Comparison of ENCODE assay signal across 8 cellular contexts in genomic region chr12:56159482-56160105, GRCh38. TPM values are rescaled to one million over a fixed set of nuclear protein-coding genes. Genes with fewer than 3 reads are reported as not detected.
DNase-seq lines count a peak whose midpoint lies in the region; ATAC-seq and TF ChIP-seq lines count a peak whose summit lies in the region.

No MANE protein-coding gene starts in this region.

- DNase-seq in GM23338 (ENCODE audit: low spot score) (no peak), activated B cell treated with CpG ODN at 0.5 μM for 24 hours (no peak), glutamatergic neuron (no peak), HCEC 1CT (no peak), SKM-1 treated with dmso at 0.1 percent for 144 hours (lab: John Stamatoyannopoulos, UW; ENCODE audit: unreplicated experiment) (no peak)

- H3K4me1 ChIP-seq in GM23338 (ENCODE audit: insufficient read depth) = peaks cover 47% of the 10 kb centered on the region
- peaks cover 31 to 54% (median 44%) of the 10 kb centered on the region in 3 donors for H3K4me1 ChIP-seq in skeletal muscle tissue (ENCODE audit: control insufficient read depth in 3 of 3, insufficient read depth in 3 of 3, low read length in 3 of 3)

- peaks cover 52% of the 10 kb centered on the region for H3F3A ChIP-seq in GM23338 (replicated peaks; ENCODE audit: low read depth)

- H3K9ac ChIP-seq in skeletal muscle tissue (ENCODE audit: low read depth in 1 of 3, low read length in 3 of 3) = peak overlapping the region; percentile 100

- H4K20me1 ChIP-seq in GM23338 (replicated peaks; ENCODE audit: insufficient read depth) = peaks cover 17% of the 10 kb centered on the region

- TF ChIP-seq CTCF in GM23338 (conservative IDR thresholded peaks at IDR 0.05; ENCODE audit: low read depth in 2 of 2) = no peak
- no peak for TF ChIP-seq CTCF in activated B cell treated with CpG ODN at 0.5 μM for 24 hours (IDR thresholded peaks at IDR 0.05)
- no peak for TF ChIP-seq CTCF in glutamatergic neuron (IDR thresholded peaks at IDR 0.05; ENCODE audit: partially characterized antibody, unreplicated experiment)

- peaks cover 82% of the 10 kb centered on the region for H3K36me3 Mint-ChIP-seq in GM23338 (ENCODE audit: low read depth)
- H3K36me3 Mint-ChIP-seq in activated B cell treated with CpG ODN at 0.5 μM for 24 hours (ENCODE audit: low read depth) = peaks cover 74% of the 10 kb centered on the region
- H3K36me3 Mint-ChIP-seq in glutamatergic neuron (ENCODE audit: unreplicated experiment) = peaks cover 5% of the 10 kb centered on the region

- no peak overlapping the region for H2AFZ ChIP-seq in GM23338

- H3K9me2 ChIP-seq in GM23338 (ENCODE audit: insufficient read depth) = no peaks in the 10 kb centered on the region

- POLR2A ChIA-PET in activated B cell treated with CpG ODN at 0.5 μM for 24 hours (lab: Charles Lee) = interaction anchor here (0.5 to 4.3 kb wide), 13 partner anchors 12 to 174 kb away, joined by 3 to 67 read pairs (median 6); partner anchors contain the start of genes ESYT1, PA2G4, PAN2 and RNF41

- H3K27me3 ChIP-seq in GM23338 (ENCODE audit: insufficient read depth) = no peaks in the 10 kb centered on the region
- H3K27me3 ChIP-seq in skeletal muscle tissue (ENCODE audit: control insufficient read depth in 3 of 3, insufficient read depth in 3 of 3, low read length in 3 of 3) = no peaks in the 10 kb centered on the region

- H3K4me3 Mint-ChIP-seq in GM23338 = peak overlapping the region; percentile 92
- H3K4me3 Mint-ChIP-seq in activated B cell treated with CpG ODN at 0.5 μM for 24 hours = peak overlapping the region; percentile 94
- H3K4me3 Mint-ChIP-seq in glutamatergic neuron (ENCODE audit: unreplicated experiment) = peak overlapping the region; percentile 95

- peaks cover 39% of the 10 kb centered on the region for H3K36me3 ChIP-seq in GM23338 (ENCODE audit: insufficient read depth)
- peaks cover 52 to 53% (median 53%) of the 10 kb centered on the region in 3 donors for H3K36me3 ChIP-seq in skeletal muscle tissue (ENCODE audit: control insufficient read depth in 3 of 3, insufficient read depth in 3 of 3, low read length in 3 of 3)

- no peaks in the 10 kb centered on the region for H3K9me3 ChIP-seq in skeletal muscle tissue (ENCODE audit: control insufficient read depth in 3 of 3, low read length in 3 of 3)

- peaks cover 31% of the 10 kb centered on the region for H3K79me2 ChIP-seq in GM23338 (replicated peaks; ENCODE audit: insufficient read depth)

- intact Hi-C loops in activated B cell treated with CpG ODN at 0.5 μM for 24 hours (cut with micrococcal nuclease) = no loop called here

- H3K27ac ChIP-seq in GM23338 (ENCODE audit: low read depth) (peak overlapping the region; percentile 98), skeletal muscle tissue (ENCODE audit: low read depth, low read length) (peak overlapping the region; percentile 98)

- H3K4me1 Mint-ChIP-seq in GM23338 (peaks cover 62% of the 10 kb centered on the region), activated B cell treated with CpG ODN at 0.5 μM for 24 hours (peaks cover 47% of the 10 kb centered on the region), glutamatergic neuron (ENCODE audit: low read depth, unreplicated experiment) (peaks cover 20% of the 10 kb centered on the region)

- peak overlapping the region; percentile 91 for H3K4me2 ChIP-seq in GM23338

- no peaks in the 10 kb centered on the region; the same call in none of the 3 replicates for H3K9me3 Mint-ChIP-seq in GM23338
- H3K9me3 Mint-ChIP-seq in activated B cell treated with CpG ODN at 0.5 μM for 24 hours = no peaks in the 10 kb centered on the region
- H3K9me3 Mint-ChIP-seq in glutamatergic neuron (ENCODE audit: unreplicated experiment) = peaks cover 27% of the 10 kb centered on the region

- H3K4me3 ChIP-seq in GM23338 = peak overlapping the region; percentile 84
- H3K4me3 ChIP-seq in skeletal muscle tissue (ENCODE audit: low read length in 3 of 3) = peak overlapping the region; percentile 99 to 100 (median 99)

- H3K27ac Mint-ChIP-seq in GM23338 (peak overlapping the region; percentile 99), activated B cell treated with CpG ODN at 0.5 μM for 24 hours (peak overlapping the region; percentile 95), glutamatergic neuron (ENCODE audit: unreplicated experiment) (peak overlapping the region; percentile 98)

- CTCF ChIA-PET in activated B cell treated with CpG ODN at 0.5 μM for 24 hours (lab: Charles Lee) = interaction anchor here (1.1 to 2.0 kb wide), 4 partner anchors 28 to 41 kb away, joined by 4 to 13 read pairs (median 6); partner anchors contain the start of gene SMARCC2

- peaks cover 54% of the 10 kb centered on the region for H3K27me3 Mint-ChIP-seq in GM23338 (ENCODE audit: insufficient read depth, low read depth, poor library complexity)
- H3K27me3 Mint-ChIP-seq in activated B cell treated with CpG ODN at 0.5 μM for 24 hours = no peaks in the 10 kb centered on the region
- H3K27me3 Mint-ChIP-seq in glutamatergic neuron (ENCODE audit: unreplicated experiment) = peaks cover 42% of the 10 kb centered on the region

- ATAC-seq in GM23338 = no peak
- no peak for ATAC-seq in activated B cell treated with CpG ODN at 0.5 μM for 24 hours (ENCODE audit: low read depth)
- no peak for ATAC-seq in GM21423 (IDR thresholded peaks at IDR 0.05; ENCODE audit: unreplicated experiment)
- no peak for ATAC-seq in HG03135 (IDR thresholded peaks at IDR 0.05; ENCODE audit: unreplicated experiment)

TF ChIP-seq in GM23338, 12 proteins besides CTCF, POLR2A, EP300 and RAD21 (continues in another document):
- TF ChIP-seq CREB1 (CRISPR knock-in tag; IDR thresholded peaks at IDR 0.05; ENCODE audit: low read depth) = no peak
- TF ChIP-seq EZH2phosphoT487 (IDR thresholded peaks at IDR 0.05; ENCODE audit: unreplicated experiment) = no peak
- no peak for TF ChIP-seq JUNB (IDR thresholded peaks at IDR 0.05; ENCODE audit: unreplicated experiment)

RNA-seq across cellular contexts. Expression of gene MYL6, which starts 1.4 kb away (rescaled TPM):
- 1,092 and 1,271 TPM in 2 replicates for total RNA-seq in GM23338 (2014; rRNA removed; shearing (Covaris generic))
- 1,545 and 1,548 TPM in 2 replicates for polyA plus RNA-seq in GM23338 (2016; fragmentation: Nextera tagmentation; extraction: Ambion mirVana)
- total RNA-seq in activated B cell treated with CpG ODN at 0.5 μM for 24 hours (921 and 1,059 TPM in 2 replicates), glutamatergic neuron (ENCODE audit: unreplicated experiment) (2,223 TPM), skeletal muscle tissue (859 TPM)

RNA-seq across cellular contexts. Expression of gene MYL6B, which starts 7.2 kb away (rescaled TPM):
- total RNA-seq in GM23338 (2014; rRNA removed; shearing (Covaris generic)) = 96.9 and 103 TPM in 2 replicates
- polyA plus RNA-seq in GM23338 (2016; fragmentation: Nextera tagmentation; extraction: Ambion mirVana) = 164 and 170 TPM in 2 replicates
- total RNA-seq in activated B cell treated with CpG ODN at 0.5 μM for 24 hours (25.2 and 36.2 TPM in 2 replicates), glutamatergic neuron (ENCODE audit: unreplicated experiment) (232 TPM), skeletal muscle tissue (451 TPM)

RNA-seq across cellular contexts. Expression of gene SMARCC2, which starts 29.7 kb away (rescaled TPM):
- 40.4 and 44.5 TPM in 2 replicates for total RNA-seq in GM23338 (2014; rRNA removed; shearing (Covaris generic))
- 52.1 and 68.3 TPM in 2 replicates for polyA plus RNA-seq in GM23338 (2016; fragmentation: Nextera tagmentation; extraction: Ambion mirVana)
- 109 and 136 TPM in 2 replicates for total RNA-seq in activated B cell treated with CpG ODN at 0.5 μM for 24 hours
- total RNA-seq in glutamatergic neuron (ENCODE audit: unreplicated experiment) = 196 TPM
- 43.8 TPM for total RNA-seq in skeletal muscle tissue

RNA-seq across cellular contexts. Expression of gene ESYT1, which starts 31.5 kb away (rescaled TPM):
- 97.2 and 142 TPM in 2 replicates for total RNA-seq in GM23338 (2014; rRNA removed; shearing (Covaris generic))
- 23.3 and 26.2 TPM in 2 replicates for polyA plus RNA-seq in GM23338 (2016; fragmentation: Nextera tagmentation; extraction: Ambion mirVana)
- total RNA-seq in activated B cell treated with CpG ODN at 0.5 μM for 24 hours = 120 and 137 TPM in 2 replicates
- 144 TPM for total RNA-seq in glutamatergic neuron (ENCODE audit: unreplicated experiment)
- total RNA-seq in skeletal muscle tissue = 149 TPM

RNA-seq across cellular contexts. Expression of gene ZC3H10, which starts 41.5 kb away (rescaled TPM):
- total RNA-seq in GM23338 (2014; rRNA removed; shearing (Covaris generic)) = 4.2 and 5.4 TPM in 2 replicates
- 2.2 and 2.7 TPM in 2 replicates for polyA plus RNA-seq in GM23338 (2016; fragmentation: Nextera tagmentation; extraction: Ambion mirVana)
- total RNA-seq in activated B cell treated with CpG ODN at 0.5 μM for 24 hours (15.4 and 17.1 TPM in 2 replicates), glutamatergic neuron (ENCODE audit: unreplicated experiment) (11.1 TPM), skeletal muscle tissue (5.7 TPM)
